ENCODE assay signal across 8 cellular contexts in the genomic region with DNA sequence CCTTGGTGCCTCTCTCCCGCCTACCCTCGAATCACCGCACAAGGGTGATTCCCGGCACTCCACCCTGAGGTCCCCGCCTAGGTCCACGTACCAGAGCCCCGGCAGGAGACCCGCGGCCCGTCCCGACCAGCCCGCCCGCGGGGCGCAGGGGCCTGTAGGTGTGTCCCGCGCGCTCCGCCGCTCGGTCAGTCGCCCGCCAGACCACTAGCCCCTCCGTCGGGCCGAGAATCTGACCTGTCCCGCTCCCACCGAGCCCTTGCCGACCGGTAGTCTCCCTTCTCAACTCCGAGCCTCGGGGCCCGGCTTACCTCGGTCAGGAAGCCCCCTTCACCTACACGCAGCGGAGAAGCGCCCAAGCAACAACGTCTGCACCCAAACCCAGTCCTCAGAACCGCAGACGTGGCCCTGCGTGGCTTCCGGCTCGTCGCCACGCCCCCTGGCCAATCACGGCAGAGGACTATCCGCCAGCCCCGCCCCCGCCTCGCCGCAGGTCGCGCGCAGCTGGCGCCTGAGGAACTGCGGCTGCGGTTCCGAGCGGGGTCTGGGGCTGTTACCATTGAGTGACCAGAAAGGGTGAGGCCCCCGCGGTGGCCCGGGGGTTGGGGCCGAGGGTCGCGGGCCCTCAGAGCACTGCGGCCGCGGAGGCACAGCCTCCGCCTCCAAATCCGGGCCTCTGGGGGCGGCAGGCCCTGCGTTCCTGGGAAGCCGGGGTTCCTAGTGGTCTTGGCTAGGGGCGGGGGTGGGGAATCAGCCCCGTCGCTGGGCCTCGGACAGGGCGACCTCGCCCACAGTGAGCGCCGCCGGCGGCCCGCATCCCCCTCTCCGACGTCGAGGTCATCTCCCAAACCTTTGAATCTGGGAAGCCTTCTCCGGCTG. TPM values are rescaled to one million over a fixed set of nuclear protein-coding genes. Genes with fewer than 3 reads are reported as not detected.
DNase-seq lines count a peak whose midpoint lies in the region; ATAC-seq and TF ChIP-seq lines count a peak whose summit lies in the region.

A gene with protein sequence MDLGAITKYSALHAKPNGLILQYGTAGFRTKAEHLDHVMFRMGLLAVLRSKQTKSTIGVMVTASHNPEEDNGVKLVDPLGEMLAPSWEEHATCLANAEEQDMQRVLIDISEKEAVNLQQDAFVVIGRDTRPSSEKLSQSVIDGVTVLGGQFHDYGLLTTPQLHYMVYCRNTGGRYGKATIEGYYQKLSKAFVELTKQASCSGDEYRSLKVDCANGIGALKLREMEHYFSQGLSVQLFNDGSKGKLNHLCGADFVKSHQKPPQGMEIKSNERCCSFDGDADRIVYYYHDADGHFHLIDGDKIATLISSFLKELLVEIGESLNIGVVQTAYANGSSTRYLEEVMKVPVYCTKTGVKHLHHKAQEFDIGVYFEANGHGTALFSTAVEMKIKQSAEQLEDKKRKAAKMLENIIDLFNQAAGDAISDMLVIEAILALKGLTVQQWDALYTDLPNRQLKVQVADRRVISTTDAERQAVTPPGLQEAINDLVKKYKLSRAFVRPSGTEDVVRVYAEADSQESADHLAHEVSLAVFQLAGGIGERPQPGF (minus strand): TSS at position 395 of the 876 bp plus-strand sequence. CDS start 2,253 bp downstream, outside the sequence.
A gene (plus strand): TSS at position 487 of the 876 bp plus-strand sequence. CDS start 1,095 bp downstream, outside the sequence.

- H3K27me3 Mint-ChIP-seq in activated naive CD8-positive, alpha-beta T cell treated with anti-CD3 and anti-CD28 coated beads for 36 hours = no peaks in the 10 kb centered on the region

- 0 to 1% (median 1%) methylated on average over 74 to 88 of the region's 88 CpGs for WGBS in ovary, 3 donors
- WGBS in thymus = under 1% methylated on average over 88 of the region's 88 CpGs

- H3K36me3 Mint-ChIP-seq in activated naive CD8-positive, alpha-beta T cell treated with anti-CD3 and anti-CD28 coated beads for 36 hours = no peaks in the 10 kb centered on the region

- peak; percentile 89 for TF ChIP-seq POLR2A in GM10847 (IDR thresholded peaks at IDR 0.05; ENCODE audit: extremely low read depth, insufficient read length)
- no peak for TF ChIP-seq POLR2A in ovary (IDR thresholded peaks at IDR 0.05)

- no peak for TF ChIP-seq CTCF in ovary (IDR thresholded peaks at IDR 0.05)

- peak within 1 kb of the TSS; percentile 89 for H3K4me3 Mint-ChIP-seq in activated naive CD8-positive, alpha-beta T cell treated with anti-CD3 and anti-CD28 coated beads for 36 hours

- ATAC-seq in HG02571 (IDR thresholded peaks at IDR 0.05; ENCODE audit: unreplicated experiment) = peak; percentile 94

- H3K36me3 ChIP-seq in ovary = no peaks in the 10 kb centered on the region
- peaks cover 3% of the 10 kb centered on the region for H3K36me3 ChIP-seq in thymus (ENCODE audit: control insufficient read depth, insufficient read depth)

- peak; percentile 94 for DNase-seq in NAMALWA (ENCODE audit: low spot score)
- peak; percentile 62 for DNase-seq in SKM-1 (lab: John Stamatoyannopoulos, UW; ENCODE audit: unreplicated experiment)
- peak; percentile 93 for DNase-seq in activated naive CD8-positive, alpha-beta T cell treated with anti-CD3 and anti-CD28 coated beads for 36 hours
- DNase-seq in head of caudate nucleus = peak; percentile 82 to 97 (median 93)
- peak; percentile 88 to 92 (median 90) for DNase-seq in ovary

- H3K27me3 ChIP-seq in ovary (no peaks in the 10 kb centered on the region), thymus (ENCODE audit: control insufficient read depth, insufficient read depth) (no peaks in the 10 kb centered on the region)

- H3K4me3 ChIP-seq in ovary (peak within 1 kb of the TSS; percentile 97), thymus (ENCODE audit: low read length) (peak within 1 kb of the TSS; percentile 73)

- no peaks in the 10 kb centered on the region for H3K9me3 Mint-ChIP-seq in activated naive CD8-positive, alpha-beta T cell treated with anti-CD3 and anti-CD28 coated beads for 36 hours

- H3K4me1 Mint-ChIP-seq in activated naive CD8-positive, alpha-beta T cell treated with anti-CD3 and anti-CD28 coated beads for 36 hours = peaks cover 36% of the 10 kb centered on the region

- H3K4me1 ChIP-seq in ovary (ENCODE audit: insufficient read depth) (peaks cover 5% of the 10 kb centered on the region), thymus (ENCODE audit: control insufficient read depth, insufficient read depth, low read length) (peaks cover 10% of the 10 kb centered on the region)

- H3K27ac ChIP-seq in ovary = peak within 1 kb of the TSS; percentile 64 to 69
- peak within 1 kb of the TSS; percentile 77 for H3K27ac ChIP-seq in thymus (ENCODE audit: low read depth)

- peak within 1 kb of the TSS; percentile 83 for H3K27ac Mint-ChIP-seq in activated naive CD8-positive, alpha-beta T cell treated with anti-CD3 and anti-CD28 coated beads for 36 hours

- TF ChIP-seq EP300 in ovary (IDR thresholded peaks at IDR 0.05) = no peak

- H3K9me3 ChIP-seq in ovary (no peaks in the 10 kb centered on the region), thymus (ENCODE audit: control insufficient read depth) (no peaks in the 10 kb centered on the region)

- intact Hi-C loops in head of caudate nucleus (cut with DNase I) (loop anchor here (5.0 kb wide), 1 partner anchor 126 kb away; a partner anchor contains a TSS), ovary (cut with DNase I) (loop anchor here in 2 of 4 donors (5.0 to 10.0 kb wide), 2 partner anchors 118 to 126 kb away; a partner anchor contains a TSS)

RNA-seq across cellular contexts. Expression of the first gene that starts in this region (rescaled TPM):
- total RNA-seq in activated naive CD8-positive, alpha-beta T cell treated with anti-CD3 and anti-CD28 coated beads for 36 hours = 10 to 100 TPM; 12.4 to 14.6 TPM
- total RNA-seq in ovary = 10 to 100 TPM; 22.4 to 48.5 (median 39.9) TPM
- polyA plus RNA-seq in ovary = 10 to 100 TPM; 12.1 to 16.8 TPM
- polyA plus RNA-seq in thymus = 10.5 TPM

RNA-seq across cellular contexts. Expression of the second gene that starts in this region (rescaled TPM):
- total RNA-seq in activated naive CD8-positive, alpha-beta T cell treated with anti-CD3 and anti-CD28 coated beads for 36 hours = 1 to 10 TPM; 1.2 TPM
- 1 to 10 TPM; 2.8 to 5.3 (median 4.3) TPM for total RNA-seq in ovary
- 1 to 10 TPM; 4.4 to 5.2 TPM for polyA plus RNA-seq in ovary
- 4.3 TPM for polyA plus RNA-seq in thymus

Comparison
In these comparisons a context has a peak if more than half of its experiments do, and no peak if none do; other contexts are left out.
1. Peak in every context shown above with its lines: DNase-seq, ATAC-seq, H3K4me3 ChIP-seq and H3K27ac ChIP-seq.